17 cellular contexts compared by ENCODE assay signal in genomic region chr17:72175263-72175662, GRCh38. TPM values are rescaled to one million over a fixed set of nuclear protein-coding genes. Genes with fewer than 3 reads are reported as not detected.
"Had no signal": no experiment of that assay in that cellular context is flagged by ENCODE, and none has a peak within 500 bp of the region (broad histone marks: within the 10 kb centered on the region; RNA-seq: fewer than 3 reads in every experiment).

No MANE protein-coding gene starts in this region.

- H3K4me1 ChIP-seq: gastrocnemius medialis, right lobe of liver, upper lobe of left lung had no signal

- DNase-seq: activated CD4-positive, alpha-beta T cell treated with anti-CD3 and anti-CD28 coated beads, Interleukin-2, amount 10 ng/mL, durations not matched to agents 7 days and 5 days; activated CD8-positive, alpha-beta T cell treated with anti-CD3 and anti-CD28 coated beads, Interleukin-2, amount 10 ng/mL, durations not matched to agents 7 days and 5 days; activated naive CD4-positive, alpha-beta T cell treated with anti-CD3 and anti-CD28 coated beads, Interleukin-2, amount 50 U/mL, for 16 hours; activated T-cell treated with anti-CD3 and anti-CD28 coated beads, Interleukin-2, amount 50 U/mL, for 24 hours; aorta; effector CD8-positive, alpha-beta T cell; gastrocnemius medialis; mammary epithelial cell; midbrain; right lobe of liver; stimulated activated CD4-positive, alpha-beta T cell treated with anti-CD3 and anti-CD28 coated beads, Interleukin-4, amount 100 ng/mL, for 1 hour; stimulated activated naive CD8-positive, alpha-beta T cell treated with anti-CD3 and anti-CD28 coated beads, Interleukin-15, amount 100 ng/mL, for 72 hours; upper lobe of left lung had no signal

- H3K36me3 ChIP-seq: gastrocnemius medialis, left ventricle myocardium inferior, right lobe of liver, upper lobe of left lung had no signal

- H3K27me3 ChIP-seq: right lobe of liver, upper lobe of left lung had no signal

- ATAC-seq: activated CD8-positive, alpha-beta T cell treated with anti-CD3 and anti-CD28 coated beads, Interleukin-2, amount 10 ng/mL, durations not matched to agents 7 days and 5 days; esophagus mucosa; gastrocnemius medialis; right lobe of liver; stimulated activated naive CD8-positive, alpha-beta T cell treated with anti-CD3 and anti-CD28 coated beads, Interleukin-15, amount 100 ng/mL, for 72 hours had no signal

- H3K4me3 ChIP-seq: gastrocnemius medialis, left ventricle myocardium inferior, right lobe of liver, smooth muscle cell, upper lobe of left lung had no signal

- H3K9me3 ChIP-seq: gastrocnemius medialis, left ventricle myocardium inferior, right lobe of liver, upper lobe of left lung had no signal

- H3K27ac ChIP-seq: gastrocnemius medialis, left ventricle myocardium inferior, right lobe of liver, upper lobe of left lung had no signal

- H3K4me2 ChIP-seq: smooth muscle cell had no signal

RNA-seq across cellular contexts. Expression of gene SOX9, which starts 54.4 kb away (rescaled TPM):
- total RNA-seq: activated CD4-positive, alpha-beta T cell treated with anti-CD3 and anti-CD28 coated beads, Interleukin-2, amount 10 ng/mL, durations not matched to agents 7 days and 5 days; activated CD8-positive, alpha-beta T cell treated with anti-CD3 and anti-CD28 coated beads, Interleukin-2, amount 10 ng/mL, durations not matched to agents 7 days and 5 days; pulmonary artery endothelial cell had no signal
